8 cellular contexts compared by ENCODE assay signal in the genomic region with DNA sequence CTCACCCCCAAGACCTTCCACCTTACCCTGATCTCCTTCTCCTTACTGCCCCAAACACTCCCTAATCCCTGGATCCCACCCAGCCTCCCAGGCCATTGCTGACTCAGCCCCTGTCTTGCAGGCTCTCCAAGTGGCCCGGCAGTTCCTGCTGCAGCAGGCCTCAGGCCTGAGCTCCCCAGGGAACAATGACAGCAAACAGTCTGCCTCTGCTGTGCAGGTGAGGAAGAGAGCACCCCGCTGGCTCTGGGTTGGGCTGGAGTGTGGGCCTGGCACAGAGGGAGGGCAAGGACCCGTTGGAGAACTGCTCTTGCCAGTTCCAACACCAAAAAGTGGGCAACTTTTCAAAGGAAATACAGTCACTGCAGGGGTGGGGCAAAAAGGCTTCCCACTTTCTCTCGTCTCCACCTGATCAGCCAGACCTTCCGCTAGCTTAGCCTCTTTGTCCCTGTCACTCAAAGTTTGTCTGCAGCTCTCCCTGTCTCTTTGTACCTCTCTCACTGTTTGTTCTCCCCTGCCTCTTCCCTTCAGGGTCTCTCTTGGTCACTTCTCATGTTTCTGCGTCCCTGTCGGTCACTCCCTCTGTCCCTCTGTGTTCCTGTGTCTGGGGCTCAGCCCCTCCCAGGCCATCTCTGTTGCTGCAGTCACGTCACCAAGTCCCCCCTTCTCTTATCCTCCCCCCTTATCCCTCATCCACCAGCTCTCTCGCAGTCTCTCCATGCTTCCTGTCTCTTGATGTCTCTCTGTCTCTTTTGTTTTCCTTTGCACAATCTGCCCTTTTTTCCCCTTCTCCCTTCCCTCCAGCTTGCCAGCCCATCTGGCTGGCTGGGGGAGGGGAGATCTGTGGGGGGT. TPM values are rescaled to one million over a fixed set of nuclear protein-coding genes. Genes with fewer than 3 reads are reported as not detected.
DNase-seq lines count a peak whose midpoint lies in the region; ATAC-seq, FAIRE-seq and TF ChIP-seq lines count a peak whose summit lies in the region.

No MANE protein-coding gene starts in this region.

- H2AFZ ChIP-seq in neural cell (ENCODE audit: low read depth, low read length), result no peak overlapping the region

- no peak for FAIRE-seq in kidney (lab: Jason Lieb, UNC)

- H3K79me2 ChIP-seq in neural cell (replicated peaks; ENCODE audit: insufficient read depth, low read length), result peaks cover 29% of the 10 kb centered on the region

- no peaks in the 10 kb centered on the region for H3K27me3 Mint-ChIP-seq in naive thymus-derived CD4-positive, alpha-beta T cell

- H3K4me1 ChIP-seq in HAP-1 (peaks cover 23% of the 10 kb centered on the region), ectodermal cell (ENCODE audit: control insufficient read depth, insufficient read depth, low read length) (peaks cover 77% of the 10 kb centered on the region), kidney (ENCODE audit: control insufficient read depth in 1 of 2, insufficient read depth in 1 of 2, low read depth in 1 of 2, low read length in 2 of 2) (peaks cover 19 to 35% of the 10 kb centered on the region in 2 donors)
- no peaks in the 10 kb centered on the region for H3K4me1 ChIP-seq in naive thymus-derived CD4-positive, alpha-beta T cell (ENCODE audit: control insufficient read depth in 2 of 2, insufficient read depth in 2 of 2, low read length in 2 of 2)

- H3K4me3 ChIP-seq in HAP-1, result no peak overlapping the region
- H3K4me3 ChIP-seq in ectodermal cell (ENCODE audit: insufficient read depth, low read depth, low read length), result no peak overlapping the region
- H3K4me3 ChIP-seq in neural cell (ENCODE audit: low read length), result no peak overlapping the region
- H3K4me3 ChIP-seq in kidney (ENCODE audit: low read length in 2 of 2), result no peak overlapping the region
- no peak overlapping the region for H3K4me3 ChIP-seq in naive thymus-derived CD4-positive, alpha-beta T cell (ENCODE audit: low read length)

- H3K9ac ChIP-seq in neural cell (ENCODE audit: low read length) (peak overlapping the region; percentile 13), kidney (ENCODE audit: low read length in 2 of 2) (no peak overlapping the region)

- H3K27ac ChIP-seq in ectodermal cell (ENCODE audit: insufficient read depth, low read depth, low read length, poor library complexity, severe bottlenecking), result peak overlapping the region; percentile 67
- H3K27ac ChIP-seq in neural cell (ENCODE audit: low read length), result no peak overlapping the region
- H3K27ac ChIP-seq in kidney (ENCODE audit: low read depth in 2 of 2, low read length in 2 of 2), result no peak overlapping the region
- H3K27ac ChIP-seq in naive thymus-derived CD4-positive, alpha-beta T cell (ENCODE audit: low read depth, low read length), result no peak overlapping the region

- H3K27me3 ChIP-seq in HAP-1 (ENCODE audit: low read depth), result no peaks in the 10 kb centered on the region
- H3K27me3 ChIP-seq in ectodermal cell (ENCODE audit: control insufficient read depth, insufficient read depth, low read length, poor library complexity, severe bottlenecking), result no peaks in the 10 kb centered on the region
- H3K27me3 ChIP-seq in neural cell (ENCODE audit: insufficient read depth, low read depth, low read length), result no peaks in the 10 kb centered on the region
- no peaks in the 10 kb centered on the region for H3K27me3 ChIP-seq in naive thymus-derived CD4-positive, alpha-beta T cell (ENCODE audit: control insufficient read depth in 2 of 2, insufficient read depth in 2 of 2, low read length in 2 of 2)

- ATAC-seq in naive thymus-derived CD4-positive, alpha-beta T cell, result no peak
- no peak for ATAC-seq in HG02870 (IDR thresholded peaks at IDR 0.05; ENCODE audit: unreplicated experiment)

- H3K4me1 Mint-ChIP-seq in naive thymus-derived CD4-positive, alpha-beta T cell, result peaks cover 0 to 13% (median 3%) of the 10 kb centered on the region in 7 donors

- H3K36me3 Mint-ChIP-seq in naive thymus-derived CD4-positive, alpha-beta T cell, result peaks cover 0 to 14% (median 0%) of the 10 kb centered on the region in 5 donors

- peaks cover 13% of the 10 kb centered on the region for H3K36me3 ChIP-seq in HAP-1 (replicated peaks)
- H3K36me3 ChIP-seq in ectodermal cell (ENCODE audit: control insufficient read depth, insufficient read depth, low read length), result peaks cover 11% of the 10 kb centered on the region
- H3K36me3 ChIP-seq in neural cell (ENCODE audit: insufficient read depth, low read length), result no peaks in the 10 kb centered on the region
- no peaks in the 10 kb centered on the region for H3K36me3 ChIP-seq in kidney (ENCODE audit: control insufficient read depth in 1 of 2, insufficient read depth in 2 of 2, low read length in 2 of 2)
- H3K36me3 ChIP-seq in naive thymus-derived CD4-positive, alpha-beta T cell (ENCODE audit: control insufficient read depth in 2 of 3, insufficient read depth in 3 of 3, low read length in 3 of 3), result no peaks in the 10 kb centered on the region

- POLR2A ChIA-PET in naive thymus-derived CD4-positive, alpha-beta T cell (lab: Charles Lee), result interaction anchor here (0.6 to 0.7 kb wide), 2 partner anchors 29 to 162 kb away, joined by 3 to 7 read pairs; no protein-coding TSS in a partner anchor

- DNase-seq in HAP-1 (ENCODE audit: low spot score in 2 of 2) (peak; percentile 54 to 65), NCI-H526 treated with DMSO at 0.1 percent for 48 hours (lab: John Stamatoyannopoulos, UW) (peak; percentile 50), kidney (no peak)
- no peak for DNase-seq in naive thymus-derived CD4-positive, alpha-beta T cell
- no peak for DNase-seq in activated CD4-positive, alpha-beta T cell treated with anti-CD3 and anti-CD28 coated beads for 1 hour

- H3K4me2 ChIP-seq in neural cell (ENCODE audit: low read length), result no peak overlapping the region

- intact Hi-C loops in kidney (cut with DNase I), result no loop called here
- intact Hi-C loops in naive thymus-derived CD4-positive, alpha-beta T cell (cut with micrococcal nuclease), result no loop called here

- no peak for TF ChIP-seq EP300 in neural cell (conservative IDR thresholded peaks at IDR 0.05; ENCODE audit: poor library complexity, severe bottlenecking)

- H3K9me2 ChIP-seq in neural cell (ENCODE audit: insufficient read depth, low read length), result no peaks in the 10 kb centered on the region

- peaks cover 5% of the 10 kb centered on the region for H4K20me1 ChIP-seq in neural cell (ENCODE audit: insufficient read depth)

- H3K27ac Mint-ChIP-seq in naive thymus-derived CD4-positive, alpha-beta T cell, result no peak overlapping the region

- TF ChIP-seq CTCF in neural cell (IDR thresholded peaks at IDR 0.05; ENCODE audit: poor library complexity, severe bottlenecking) (no peak), kidney (IDR thresholded peaks at IDR 0.05; ENCODE audit: borderline replicate concordance, extremely low read depth, insufficient read depth) (no peak)

- H3F3A ChIP-seq in neural cell (ENCODE audit: insufficient read depth, low read length, poor library complexity, severe bottlenecking), result peaks cover 2% of the 10 kb centered on the region

- WGBS in ectodermal cell, 2 experiments, result 1 to 2% methylated on average over 9 of the region's 9 CpGs

- CTCF ChIA-PET in naive thymus-derived CD4-positive, alpha-beta T cell (lab: Charles Lee), result interaction anchor here (0.6 kb wide), 1 partner anchor 12 kb away, joined by 3 read pairs; no protein-coding TSS in a partner anchor

- in situ Hi-C loops in HAP-1 (cut with MboI; ENCODE audit: low sequenced_read_pairs), result no loop called here

- no peak for TF ChIP-seq RAD21 in neural cell (conservative IDR thresholded peaks at IDR 0.05)

- H3K9me3 Mint-ChIP-seq in naive thymus-derived CD4-positive, alpha-beta T cell, result peaks cover 0 to 2% (median 0%) of the 10 kb centered on the region in 11 donors

- H3K9me3 ChIP-seq in HAP-1 (no peaks in the 10 kb centered on the region), ectodermal cell (ENCODE audit: control insufficient read depth, low read length) (no peaks in the 10 kb centered on the region), neural cell (ENCODE audit: low read length) (no peaks in the 10 kb centered on the region), kidney (ENCODE audit: control insufficient read depth in 1 of 2, low read length in 2 of 2) (no peaks in the 10 kb centered on the region)
- H3K9me3 ChIP-seq in naive thymus-derived CD4-positive, alpha-beta T cell (ENCODE audit: control insufficient read depth in 2 of 3, low read length in 3 of 3), result no peaks in the 10 kb centered on the region

- H3K4me3 Mint-ChIP-seq in naive thymus-derived CD4-positive, alpha-beta T cell, result no peak overlapping the region

TF ChIP-seq in neural cell, 6 proteins besides CTCF, POLR2A, EP300 and RAD21 (continues in another document):
- TF ChIP-seq EZH2 (IDR thresholded peaks at IDR 0.05; ENCODE audit: borderline replicate concordance, insufficient read depth, low read length, poor library complexity, severe bottlenecking), result no peak
- TF ChIP-seq MXI1 (conservative IDR thresholded peaks at IDR 0.05; ENCODE audit: poor library complexity, severe bottlenecking), result no peak
- TF ChIP-seq POLR2AphosphoS5 (IDR thresholded peaks at IDR 0.05), result no peak
- no peak for TF ChIP-seq TAF1 (IDR thresholded peaks at IDR 0.05; ENCODE audit: low read depth)

RNA-seq across cellular contexts. Expression of a gene that starts 31.9 kb away (rescaled TPM):
- 41.3 TPM for polyA plus RNA-seq in ectodermal cell (2013, experiment 1 of 4)
- 38.5 TPM for polyA plus RNA-seq in ectodermal cell (2013, experiment 2 of 4)
- polyA plus RNA-seq in ectodermal cell (2013, experiment 3 of 4), result 34.5 TPM
- 37.6 TPM for polyA plus RNA-seq in ectodermal cell (2013, experiment 4 of 4)
- polyA plus RNA-seq in neural cell, result 7.1 and 9.7 TPM in 2 replicates
- 25.9 and 31.2 TPM in 2 replicates for polyA minus RNA-seq in neural cell
- 33.2 TPM for total RNA-seq in kidney
- polyA plus RNA-seq in kidney (ENCODE audit: insufficient read depth, low read depth, low replicate concordance), result 14.0 TPM
- total RNA-seq in naive thymus-derived CD4-positive, alpha-beta T cell, result 1 to 10 TPM; 3.1 to 7.6 (median 4.9) TPM
- polyA plus RNA-seq in naive thymus-derived CD4-positive, alpha-beta T cell, result under 1 TPM; 0.07 to 0.21 TPM

Comparison
In these comparisons a context has a peak if more than half of its experiments do, and no peak if none do; other contexts are left out.
1. DNase-seq: peak in HAP-1 (2 of 2) and NCI-H526 treated with DMSO at 0.1 percent for 48 hours (single experiment); none in kidney (single experiment), naive thymus-derived CD4-positive, alpha-beta T cell (0 of 9) and activated CD4-positive, alpha-beta T cell treated with anti-CD3 and anti-CD28 coated beads for 1 hour (single experiment).